Comparison of ENCODE assay signal across 9 cellular contexts in genomic region chr17:7262192-7263070, GRCh38. TPM values are rescaled to one million over a fixed set of nuclear protein-coding genes. Genes with fewer than 3 reads are reported as not detected.
DNase-seq lines count a peak whose midpoint lies in the region; ATAC-seq and TF ChIP-seq lines count a peak whose summit lies in the region.
"Had no signal": no experiment of that assay in that cellular context is flagged by ENCODE, and none has a peak within 500 bp of the region (broad histone marks: within the 10 kb centered on the region; RNA-seq: fewer than 3 reads in every experiment).

Gene CLDN7, minus strand, starts transcription at chr17:7262478. Its CDS starts 435 bp downstream, at chr17:7262043.

- in situ Hi-C loops in T47D (cut with HindIII; ENCODE audit: low pct_unique_long_range_greater_than_20kb, low sequenced_read_pairs) = no loop called here
- in situ Hi-C loops in KBM-7 (cut with MboI; ENCODE audit: low pct_unique_long_range_greater_than_20kb, low sequenced_read_pairs) = no loop called here

- peaks cover 0 to 12% (median 9%) of the 10 kb centered on the region in 7 donors for H3K9me3 Mint-ChIP-seq in CD14-positive monocyte

- H3K4ac ChIP-seq in mesenchymal stem cell (ENCODE audit: low read depth in 1 of 2, low read length in 2 of 2) = peak within 1 kb of the TSS; percentile 54 to 73

- peak within 1 kb of the TSS; percentile 71 to 94 for H3K18ac ChIP-seq in mesenchymal stem cell (ENCODE audit: low read depth in 1 of 2, low read length in 2 of 2)

- H3K4me1 ChIP-seq in mesenchymal stem cell (ENCODE audit: control insufficient read depth, insufficient read depth, low read depth, low read length) (peaks cover 26% of the 10 kb centered on the region), aorta (ENCODE audit: control insufficient read depth in 1 of 2, insufficient read depth in 2 of 2, low read length in 2 of 2) (no peaks in the 10 kb centered on the region)

- H2BK12ac ChIP-seq in mesenchymal stem cell (ENCODE audit: low read length in 2 of 2) = peak within 1 kb of the TSS in 1 of 2 experiments; percentile 57

- H2BK5ac ChIP-seq in mesenchymal stem cell (ENCODE audit: low read depth, low read length, poor library complexity, severe bottlenecking) = no peak within 1 kb of the TSS

- DNase-seq in CD14-positive monocyte (ENCODE audit: low spot score) (no peak), NCI-H128 (lab: John Stamatoyannopoulos, UW; ENCODE audit: unreplicated experiment) (peak; percentile 56), T47D (ENCODE audit: low read depth in 1 of 2, low spot score in 1 of 2) (peak; percentile 84 to 97), mesenchymal stem cell (no peak), aorta (no peak), KBM-7 (no peak)

- H3K27me3 Mint-ChIP-seq in CD14-positive monocyte (ENCODE audit: low read depth in 3 of 3) = peaks cover 44 to 74% (median 63%) of the 10 kb centered on the region in 3 donors

- H3K27ac ChIP-seq in mesenchymal stem cell (ENCODE audit: low read length, poor library complexity, severe bottlenecking) (no peak within 1 kb of the TSS), aorta (ENCODE audit: low read depth in 1 of 2, low read length in 2 of 2) (no peak within 1 kb of the TSS)

- ATAC-seq in aorta (ENCODE audit: low FRiP score) (peak; percentile 9), HG03457 (IDR thresholded peaks at IDR 0.05; ENCODE audit: unreplicated experiment) (no peak), HG02840 (IDR thresholded peaks at IDR 0.05; ENCODE audit: low FRiP score, unreplicated experiment) (no peak)

- H3K4me2 ChIP-seq in mesenchymal stem cell (ENCODE audit: low read length, poor library complexity, severe bottlenecking) = peak within 1 kb of the TSS; percentile 86

- peak within 1 kb of the TSS; percentile 83 for H2BK15ac ChIP-seq in mesenchymal stem cell (ENCODE audit: low read depth, poor library complexity, severe bottlenecking)

- H4K8ac ChIP-seq in mesenchymal stem cell (ENCODE audit: low read length) = peak within 1 kb of the TSS; percentile 98

- peak within 1 kb of the TSS; percentile 80 for H4K91ac ChIP-seq in mesenchymal stem cell (ENCODE audit: low read length)

- peaks cover 17 to 27% of the 10 kb centered on the region in 2 donors for H3K36me3 Mint-ChIP-seq in CD14-positive monocyte

- peak within 1 kb of the TSS; percentile 72 for H3K9ac ChIP-seq in mesenchymal stem cell (ENCODE audit: low read length)

- H3K4me1 Mint-ChIP-seq in CD14-positive monocyte = peaks cover 44% of the 10 kb centered on the region

- H3K4me3 Mint-ChIP-seq in CD14-positive monocyte = peak within 1 kb of the TSS; percentile 76 to 97

- intact Hi-C loops in CD14-positive monocyte (cut with micrococcal nuclease) = no loop called here
- intact Hi-C loops in aorta (cut with DNase I) = no loop called here

- H3K23ac ChIP-seq in mesenchymal stem cell (ENCODE audit: low read length in 2 of 2) = peak within 1 kb of the TSS in 1 of 2 experiments; percentile 91

- peak within 1 kb of the TSS in 1 of 2 experiments; percentile 2 for H3K14ac ChIP-seq in mesenchymal stem cell (ENCODE audit: low read length in 2 of 2)

- 7% methylated on average over 67 of the region's 71 CpGs for WGBS in mesenchymal stem cell
- 3 to 4% methylated on average over 65 to 71 of the region's 71 CpGs for WGBS in aorta, 2 donors

- H3K79me1 ChIP-seq in mesenchymal stem cell (replicated peaks; ENCODE audit: low read length, poor library complexity, severe bottlenecking) = no peaks in the 10 kb centered on the region

- H2AFZ ChIP-seq in mesenchymal stem cell (ENCODE audit: low read depth, low read length) = peak within 1 kb of the TSS; percentile 78

- no peak within 1 kb of the TSS for H2AK5ac ChIP-seq in mesenchymal stem cell (ENCODE audit: low read length, severe bottlenecking)

- H3K27me3 ChIP-seq in mesenchymal stem cell (ENCODE audit: control insufficient read depth in 1 of 2, insufficient read depth in 1 of 2, low read length in 2 of 2) (peaks cover 13 to 21% of the 10 kb centered on the region in 2 experiments), aorta (ENCODE audit: control insufficient read depth in 1 of 2, insufficient read depth in 2 of 2, low read length in 1 of 2) (peaks cover 0 to 3% of the 10 kb centered on the region in 2 donors)

- H3K36me3 ChIP-seq in mesenchymal stem cell (ENCODE audit: control insufficient read depth in 1 of 2, insufficient read depth in 2 of 2, low read depth in 1 of 2, low read length in 2 of 2) = peaks cover 20% of the 10 kb centered on the region in 2 experiments
- peaks cover 0 to 1% of the 10 kb centered on the region in 2 donors for H3K36me3 ChIP-seq in aorta (ENCODE audit: control insufficient read depth in 1 of 2, insufficient read depth in 2 of 2, low read length in 1 of 2)

- H3K27ac Mint-ChIP-seq in CD14-positive monocyte = peak within 1 kb of the TSS in 3 of 7 donors; percentile 5 to 50 (median 19)

- no peaks in the 10 kb centered on the region for H3K9me3 ChIP-seq in mesenchymal stem cell (ENCODE audit: control insufficient read depth, low read length)
- H3K9me3 ChIP-seq in aorta (ENCODE audit: control insufficient read depth, low read length) = no peaks in the 10 kb centered on the region

- no peak for TF ChIP-seq CTCF in CD14-positive monocyte (IDR thresholded peaks at IDR 0.05)

- peak within 1 kb of the TSS; percentile 43 for H2BK120ac ChIP-seq in mesenchymal stem cell (ENCODE audit: low read depth, low read length)

- H3K4me3 ChIP-seq in mesenchymal stem cell (ENCODE audit: insufficient read depth in 1 of 2, low read depth in 1 of 2, low read length in 2 of 2) (peak within 1 kb of the TSS; percentile 56 to 68), aorta (ENCODE audit: low read length in 2 of 2) (no peak within 1 kb of the TSS)

RNA-seq across cellular contexts. Expression of gene CLDN7, which starts in this region (rescaled TPM):
- polyA plus RNA-seq in CD14-positive monocyte = 1 to 10 TPM in 1 of 2 donors, under 1 TPM in 1; 0.49 to 2.1 TPM
- 2.6 TPM for polyA plus RNA-seq in mesenchymal stem cell (2013, experiment 1 of 2)
- polyA plus RNA-seq in mesenchymal stem cell (2013, experiment 2 of 2) = 1.9 TPM
- total RNA-seq in aorta = 1 to 10 TPM; 3.3 to 9.9 TPM
- 10 to 100 TPM in 1 of 2 donors, 1 to 10 TPM in 1; 1.1 to 37.6 TPM for polyA plus RNA-seq in aorta
- total RNA-seq: myocyte had no signal

Comparison
In these comparisons a context has a peak if more than half of its experiments do, and no peak if none do; other contexts are left out.
1. DNase-seq: peak in NCI-H128 (single experiment) and T47D (2 of 2); none in CD14-positive monocyte (single experiment), mesenchymal stem cell (single experiment), aorta (0 of 2) and KBM-7 (single experiment).
2. H3K4me3 ChIP-seq: peak in mesenchymal stem cell (2 of 2); none in aorta (0 of 2).